Comparison of ENCODE assay signal across 18 cellular contexts in the genomic region with DNA sequence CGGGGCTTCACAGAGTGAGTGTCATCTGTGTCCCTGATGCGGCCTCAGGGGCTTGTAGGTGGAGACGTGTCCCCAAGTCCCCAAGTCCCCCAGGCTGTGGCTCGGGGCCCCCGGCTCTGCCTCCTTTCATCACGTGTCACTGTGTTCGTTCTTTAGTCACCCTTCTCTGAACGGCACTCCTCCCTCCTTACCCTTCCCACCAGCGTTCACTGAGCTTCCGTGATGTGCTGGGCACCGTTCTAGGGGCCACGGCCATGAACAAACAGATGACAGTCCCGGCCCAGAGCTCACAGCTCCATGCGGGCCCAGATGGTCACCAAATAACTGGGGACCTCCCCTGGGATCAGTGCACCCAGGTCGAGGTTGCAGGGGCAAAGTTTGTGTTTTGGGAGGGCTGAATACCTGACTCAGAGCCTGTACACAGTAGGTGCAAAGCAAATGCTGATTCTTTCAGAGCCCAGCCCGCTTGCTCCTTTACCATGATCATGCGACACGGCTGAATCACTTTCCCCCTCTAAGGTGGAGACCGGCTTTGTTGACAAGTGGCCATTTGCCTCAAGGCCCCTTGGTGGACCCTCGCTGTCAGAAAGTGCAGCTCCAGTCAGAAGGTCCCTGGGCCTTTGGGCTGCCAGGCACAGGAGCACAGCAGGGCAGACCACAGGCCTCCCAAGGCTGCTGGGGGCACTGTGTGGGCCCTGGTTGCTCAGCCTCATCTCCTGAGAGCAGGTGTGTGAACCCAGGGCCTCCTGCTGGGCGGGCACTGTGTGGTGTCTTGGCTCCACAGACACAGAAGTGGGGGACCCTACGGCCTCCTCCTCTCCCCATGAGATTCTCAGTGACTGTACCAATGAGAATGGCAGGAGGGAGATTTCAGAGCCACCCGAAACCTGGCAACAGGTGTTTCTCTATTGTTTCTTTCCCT.
DNase-seq lines count a peak whose midpoint lies in the region; ATAC-seq and TF ChIP-seq lines count a peak whose summit lies in the region.
"Had no signal": no experiment of that assay in that cellular context is flagged by ENCODE, and none has a peak within 500 bp of the region (broad histone marks: within the 10 kb centered on the region; RNA-seq: fewer than 3 reads in every experiment).

No MANE protein-coding gene starts in this region.

- H3K9me3 ChIP-seq in BLaER1 (no peaks in the 10 kb centered on the region), neural progenitor cell (ENCODE audit: low read depth) (no peaks in the 10 kb centered on the region)
- H3K9me3 ChIP-seq in BLaER1 treated with 17β-estradiol and CSF1 and Interleukin-3, amounts not matched to agents 10 nM and 100 nM (replicated peaks in 1 of 11) = no peaks in the 10 kb centered on the region

- no peaks in the 10 kb centered on the region for H3K9me3 Mint-ChIP-seq in activated CD8-positive, alpha-beta memory T cell treated with anti-CD3 and anti-CD28 coated beads, Interleukin-2, amount 10 ng/mL, durations not matched to agents 7 days and 5 days (ENCODE audit: low read depth)
- no peaks in the 10 kb centered on the region for H3K9me3 Mint-ChIP-seq in neural progenitor cell
- no peaks in the 10 kb centered on the region for H3K9me3 Mint-ChIP-seq in activated T-cell treated with anti-CD3 and anti-CD28 coated beads, Interleukin-2, amount 50 U/mL, for 24 hours
- H3K9me3 Mint-ChIP-seq: CD8-positive, alpha-beta T cell; GM23338 had no signal

- H3K27ac Mint-ChIP-seq in activated CD8-positive, alpha-beta memory T cell treated with anti-CD3 and anti-CD28 coated beads, Interleukin-2, amount 10 ng/mL, durations not matched to agents 7 days and 5 days = no peak overlapping the region
- H3K27ac Mint-ChIP-seq in neural progenitor cell = peak overlapping the region; percentile 48
- H3K27ac Mint-ChIP-seq in activated T-cell treated with anti-CD3 and anti-CD28 coated beads, Interleukin-2, amount 50 U/mL, for 24 hours = no peak overlapping the region
- H3K27ac Mint-ChIP-seq: B cell; CD8-positive, alpha-beta T cell; GM23338 had no signal

- H3K4me3 ChIP-seq in BLaER1 (0 out of 2 replicates have a peak overlapping the region, but pooled peaks have one; percentile 18), neural progenitor cell (no peak overlapping the region)
- peak overlapping the region in 1 of 10 experiments; percentile 1; a peak in 3 of 20 replicates for H3K4me3 ChIP-seq in BLaER1 treated with 17β-estradiol and CSF1 and Interleukin-3, amounts not matched to agents 10 nM and 100 nM
- H3K4me3 ChIP-seq: GM23338 had no signal

- CTCF ChIA-PET in activated CD8-positive, alpha-beta memory T cell treated with anti-CD3 and anti-CD28 coated beads, Interleukin-2, amount 10 ng/mL, durations not matched to agents 7 days and 5 days (lab: Charles Lee) = no interaction called here

- H3K4me2 ChIP-seq in BLaER1 (peak overlapping the region; percentile 79), neural progenitor cell (no peak overlapping the region)
- peak overlapping the region; percentile 52 to 86 (median 78) for H3K4me2 ChIP-seq in BLaER1 treated with 17β-estradiol and CSF1 and Interleukin-3, amounts not matched to agents 10 nM and 100 nM
- H3K4me2 ChIP-seq: GM23338 had no signal

- H4K20me1 ChIP-seq in BLaER1 (no peaks in the 10 kb centered on the region), neural progenitor cell (ENCODE audit: low read depth) (no peaks in the 10 kb centered on the region)
- no peaks in the 10 kb centered on the region; a peak in 1 of 22 replicates for H4K20me1 ChIP-seq in BLaER1 treated with 17β-estradiol and CSF1 and Interleukin-3, amounts not matched to agents 10 nM and 100 nM

- H3K4me3 Mint-ChIP-seq in activated CD8-positive, alpha-beta memory T cell treated with anti-CD3 and anti-CD28 coated beads, Interleukin-2, amount 10 ng/mL, durations not matched to agents 7 days and 5 days = no peak overlapping the region
- no peak overlapping the region for H3K4me3 Mint-ChIP-seq in neural progenitor cell
- no peak overlapping the region for H3K4me3 Mint-ChIP-seq in activated T-cell treated with anti-CD3 and anti-CD28 coated beads, Interleukin-2, amount 50 U/mL, for 24 hours
- H3K4me3 Mint-ChIP-seq: B cell; CD8-positive, alpha-beta T cell; GM23338 had no signal

- H3K36me3 Mint-ChIP-seq in activated CD8-positive, alpha-beta memory T cell treated with anti-CD3 and anti-CD28 coated beads, Interleukin-2, amount 10 ng/mL, durations not matched to agents 7 days and 5 days = no peaks in the 10 kb centered on the region
- no peaks in the 10 kb centered on the region for H3K36me3 Mint-ChIP-seq in neural progenitor cell
- H3K36me3 Mint-ChIP-seq in activated T-cell treated with anti-CD3 and anti-CD28 coated beads, Interleukin-2, amount 50 U/mL, for 24 hours (ENCODE audit: low read depth) = no peaks in the 10 kb centered on the region
- H3K36me3 Mint-ChIP-seq: CD8-positive, alpha-beta T cell had no signal

- no peak overlapping the region for H2AFZ ChIP-seq in neural progenitor cell (replicated peaks)
- H2AFZ ChIP-seq: GM23338 had no signal

- no peak for TF ChIP-seq CTCF in neural progenitor cell (IDR thresholded peaks at IDR 0.05)

- peaks cover 4% of the 10 kb centered on the region for H3F3A ChIP-seq in neural progenitor cell (ENCODE audit: low read depth)

- no peaks in the 10 kb centered on the region for H3K4me1 Mint-ChIP-seq in activated CD8-positive, alpha-beta memory T cell treated with anti-CD3 and anti-CD28 coated beads, Interleukin-2, amount 10 ng/mL, durations not matched to agents 7 days and 5 days
- H3K4me1 Mint-ChIP-seq in neural progenitor cell = peaks cover 5% of the 10 kb centered on the region
- no peaks in the 10 kb centered on the region for H3K4me1 Mint-ChIP-seq in activated T-cell treated with anti-CD3 and anti-CD28 coated beads, Interleukin-2, amount 50 U/mL, for 24 hours (ENCODE audit: low read depth)
- H3K4me1 Mint-ChIP-seq: B cell, GM23338 had no signal

- H3K27ac ChIP-seq in BLaER1 (peak overlapping the region; percentile 85), neural progenitor cell (no peak overlapping the region)
- H3K27ac ChIP-seq in BLaER1 treated with 17β-estradiol and CSF1 and Interleukin-3, amounts not matched to agents 10 nM and 100 nM = peak overlapping the region in 3 of 11 experiments; percentile 47 to 59 (median 49); a peak in 6 of 22 replicates
- H3K27ac ChIP-seq: RWPE1 had no signal

- H3K27me3 ChIP-seq in BLaER1 = no peaks in the 10 kb centered on the region
- peaks cover 0 to 34% (median 0%) of the 10 kb centered on the region in 11 experiments; a peak in 5 of 22 replicates for H3K27me3 ChIP-seq in BLaER1 treated with 17β-estradiol and CSF1 and Interleukin-3, amounts not matched to agents 10 nM and 100 nM
- H3K27me3 ChIP-seq in neural progenitor cell = no peaks in the 10 kb centered on the region

- no peaks in the 10 kb centered on the region for H3K36me3 ChIP-seq in BLaER1
- H3K36me3 ChIP-seq in BLaER1 treated with 17β-estradiol and CSF1 and Interleukin-3, amounts not matched to agents 10 nM and 100 nM = no peaks in the 10 kb centered on the region
- no peaks in the 10 kb centered on the region for H3K36me3 ChIP-seq in neural progenitor cell

- peak; percentile 33 for DNase-seq in activated CD8-positive, alpha-beta memory T cell treated with anti-CD3 and anti-CD28 coated beads, Interleukin-2, amount 10 ng/mL, durations not matched to agents 7 days and 5 days
- DNase-seq in neural progenitor cell (ENCODE audit: low spot score) (no peak), kidney tubule cell (ENCODE audit: low spot score) (no peak), HUDEP-2 (lab: John Stamatoyannopoulos, UW; ENCODE audit: unreplicated experiment in 76 of 76) (no peak)
- no peak for DNase-seq in activated T-cell treated with anti-CD3 and anti-CD28 coated beads, Interleukin-2, amount 50 U/mL, for 24 hours
- DNase-seq: DMS79 treated with DMSO at 0.1 percent for 48 hours, KBM-7, NCI-H1048, NCI-H2081 treated with DMSO at 0.1 percent for 48 hours, NCI-H446 treated with DMSO at 0.1 percent for 48 hours, NCI-H748 treated with DMSO at 0.1 percent for 48 hours, PC-3 had no signal

- no peaks in the 10 kb centered on the region for H3K27me3 Mint-ChIP-seq in activated CD8-positive, alpha-beta memory T cell treated with anti-CD3 and anti-CD28 coated beads, Interleukin-2, amount 10 ng/mL, durations not matched to agents 7 days and 5 days
- peaks cover 3% of the 10 kb centered on the region for H3K27me3 Mint-ChIP-seq in neural progenitor cell (ENCODE audit: insufficient read depth, low read depth)
- H3K27me3 Mint-ChIP-seq in activated T-cell treated with anti-CD3 and anti-CD28 coated beads, Interleukin-2, amount 50 U/mL, for 24 hours = peaks cover 11% of the 10 kb centered on the region

- ATAC-seq in activated CD8-positive, alpha-beta memory T cell treated with anti-CD3 and anti-CD28 coated beads, Interleukin-2, amount 10 ng/mL, durations not matched to agents 7 days and 5 days = no peak
- ATAC-seq: CD8-positive, alpha-beta T cell; GM23338; PC-3 had no signal

- no peaks in the 10 kb centered on the region for H3K79me2 ChIP-seq in neural progenitor cell (ENCODE audit: low read depth)

- H3K9ac ChIP-seq in BLaER1 (peak overlapping the region; percentile 63), neural progenitor cell (no peak overlapping the region)
- H3K9ac ChIP-seq in BLaER1 treated with 17β-estradiol and CSF1 and Interleukin-3, amounts not matched to agents 10 nM and 100 nM = peak overlapping the region in 8 of 11 experiments; percentile 7 to 52 (median 32); a peak in 8 of 22 replicates

- H3K4me1 ChIP-seq in BLaER1 = peaks cover 100% of the 10 kb centered on the region
- H3K4me1 ChIP-seq in BLaER1 treated with 17β-estradiol and CSF1 and Interleukin-3, amounts not matched to agents 10 nM and 100 nM = peaks cover 8 to 99% (median 89%) of the 10 kb centered on the region in 10 experiments; a peak in 19 of 20 replicates
- H3K4me1 ChIP-seq in neural progenitor cell = peaks cover 13% of the 10 kb centered on the region
